Comparison of ENCODE assay signal across 1 cellular context in genomic region chr17:57413848-57414651, GRCh38.
TF ChIP-seq lines count a peak whose summit lies in the region.

No MANE protein-coding gene starts in this region.

TF ChIP-seq in HepG2, 621 proteins besides CTCF, POLR2A, EP300 and RAD21 (continued from another document and continues in another):
- TF ChIP-seq ZNF687 (CRISPR knock-in tag; IDR thresholded peaks at IDR 0.05) = peak; percentile 47
- TF ChIP-seq ARID4A (CRISPR knock-in tag; IDR thresholded peaks at IDR 0.05; ENCODE audit: borderline replicate concordance) = peak; percentile 72; the same call in 1 of the 2 replicates
- no peak for TF ChIP-seq ZNF607 (CRISPR knock-in tag; IDR thresholded peaks at IDR 0.05; ENCODE audit: borderline replicate concordance)
- TF ChIP-seq ZNF225 (CRISPR knock-in tag; IDR thresholded peaks at IDR 0.05) = no peak
- TF ChIP-seq ZNF75D (CRISPR knock-in tag; IDR thresholded peaks at IDR 0.05; ENCODE audit: borderline replicate concordance) = no peak
- 0 out of 2 replicates have a peak, but pooled peaks have one; percentile 64 for TF ChIP-seq TMF1 (CRISPR knock-in tag; IDR thresholded peaks at IDR 0.05; ENCODE audit: low read depth)
- peak; percentile 100 for TF ChIP-seq GATAD2A (CRISPR knock-in tag; IDR thresholded peaks at IDR 0.05)
- no peak for TF ChIP-seq SCMH1 (CRISPR knock-in tag; IDR thresholded peaks at IDR 0.05; ENCODE audit: borderline replicate concordance)
- peak; percentile 82 for TF ChIP-seq SNAPC2 (CRISPR knock-in tag; IDR thresholded peaks at IDR 0.05)
- TF ChIP-seq ELF4 (CRISPR knock-in tag; IDR thresholded peaks at IDR 0.05; ENCODE audit: borderline replicate concordance) = no peak
- 0 out of 2 replicates have a peak, but pooled peaks have one; percentile 84 for TF ChIP-seq ZMAT3 (CRISPR knock-in tag; conservative IDR thresholded peaks at IDR 0.05)
- TF ChIP-seq LCORL (IDR thresholded peaks at IDR 0.05) = peak; percentile 85
- TF ChIP-seq LCORL (CRISPR knock-in tag; IDR thresholded peaks at IDR 0.05) = peak; percentile 99
- no peak for TF ChIP-seq ZC3H4 (CRISPR knock-in tag; IDR thresholded peaks at IDR 0.05; ENCODE audit: borderline replicate concordance)
- TF ChIP-seq ZNF460 (CRISPR knock-in tag; IDR thresholded peaks at IDR 0.05; ENCODE audit: borderline replicate concordance) = no peak; the same call in 1 of the 2 replicates
- no peak for TF ChIP-seq ZNF704 (CRISPR knock-in tag; IDR thresholded peaks at IDR 0.05; ENCODE audit: borderline replicate concordance)
- no peak for TF ChIP-seq MXD1 (CRISPR knock-in tag; IDR thresholded peaks at IDR 0.05)
- TF ChIP-seq SKI (IDR thresholded peaks at IDR 0.05; ENCODE audit: partially characterized antibody) = peak; percentile 83
- no peak for TF ChIP-seq PHF8 (CRISPR knock-in tag; IDR thresholded peaks at IDR 0.05)
- TF ChIP-seq XBP1 (CRISPR knock-in tag; IDR thresholded peaks at IDR 0.05) = no peak
- TF ChIP-seq ZNF652 (CRISPR knock-in tag; IDR thresholded peaks at IDR 0.05; ENCODE audit: borderline replicate concordance, low read depth) = peak; percentile 82; the same call in 1 of the 2 replicates
- TF ChIP-seq ZNF382 (CRISPR knock-in tag; IDR thresholded peaks at IDR 0.05; ENCODE audit: borderline replicate concordance) = no peak
- no peak for TF ChIP-seq PRMT3 (CRISPR knock-in tag; IDR thresholded peaks at IDR 0.05; ENCODE audit: borderline replicate concordance, low read depth)
- TF ChIP-seq IRF9 (CRISPR knock-in tag; IDR thresholded peaks at IDR 0.05; ENCODE audit: borderline replicate concordance) = no peak
- no peak for TF ChIP-seq PRDM4 (CRISPR knock-in tag; IDR thresholded peaks at IDR 0.05; ENCODE audit: borderline replicate concordance)
- peak; percentile 64 to 66; a peak in 3 of 4 replicates for TF ChIP-seq HMGXB4 (CRISPR knock-in tag; IDR thresholded peaks at IDR 0.05; ENCODE audit: borderline replicate concordance in 1 of 2, low read depth in 1 of 2)
- TF ChIP-seq KDM4B (CRISPR knock-in tag; IDR thresholded peaks at IDR 0.05) = peak; percentile 97; the same call in 1 of the 2 replicates
- TF ChIP-seq HNRNPLL (IDR thresholded peaks at IDR 0.05; ENCODE audit: low read depth, low read length, poor library complexity, severe bottlenecking) = no peak
- peak; percentile 99 for TF ChIP-seq TARDBP (CRISPR knock-in tag; IDR thresholded peaks at IDR 0.05)
- TF ChIP-seq ETV5 (CRISPR knock-in tag; IDR thresholded peaks at IDR 0.05; ENCODE audit: borderline replicate concordance) = peak; percentile 87; the same call in 1 of the 2 replicates
- TF ChIP-seq KAT2B (IDR thresholded peaks at IDR 0.05; ENCODE audit: borderline replicate concordance, low read depth, low read length) = no peak
- no peak for TF ChIP-seq TAF1 (CRISPR knock-in tag; IDR thresholded peaks at IDR 0.05)
- TF ChIP-seq HHEX (CRISPR knock-in tag; IDR thresholded peaks at IDR 0.05) = no peak; the same call in 1 of the 2 replicates
- peak; percentile 89 for TF ChIP-seq MTA1 (CRISPR knock-in tag; IDR thresholded peaks at IDR 0.05; ENCODE audit: borderline replicate concordance)
- no peak for TF ChIP-seq TEAD2 (CRISPR knock-in tag; IDR thresholded peaks at IDR 0.05)
- TF ChIP-seq ZNF501 (CRISPR knock-in tag; IDR thresholded peaks at IDR 0.05) = peak; percentile 72
- peak; percentile 82 for TF ChIP-seq ZBTB43 (CRISPR knock-in tag; conservative IDR thresholded peaks at IDR 0.05)
- TF ChIP-seq SRSF4 (IDR thresholded peaks at IDR 0.05; ENCODE audit: low read depth, low read length, poor library complexity, severe bottlenecking) = no peak
- peak; percentile 56 for TF ChIP-seq TGIF2 (CRISPR knock-in tag; IDR thresholded peaks at IDR 0.05)
- peak; percentile 99 for TF ChIP-seq ZGPAT (CRISPR knock-in tag; IDR thresholded peaks at IDR 0.05)
- no peak for TF ChIP-seq EEA1 (CRISPR knock-in tag; IDR thresholded peaks at IDR 0.05; ENCODE audit: borderline replicate concordance)
- no peak for TF ChIP-seq HOXA5 (CRISPR knock-in tag; IDR thresholded peaks at IDR 0.05)
- peak; percentile 57; the same call in 1 of the 2 replicates for TF ChIP-seq BRF2 (CRISPR knock-in tag; IDR thresholded peaks at IDR 0.05)
- TF ChIP-seq KMT2A (CRISPR knock-in tag; IDR thresholded peaks at IDR 0.05) = peak; percentile 86
- TF ChIP-seq ZNF775 (CRISPR knock-in tag; IDR thresholded peaks at IDR 0.05; ENCODE audit: borderline replicate concordance) = no peak
